Comparison of ENCODE assay signal across 1 cellular context in the genomic region with DNA sequence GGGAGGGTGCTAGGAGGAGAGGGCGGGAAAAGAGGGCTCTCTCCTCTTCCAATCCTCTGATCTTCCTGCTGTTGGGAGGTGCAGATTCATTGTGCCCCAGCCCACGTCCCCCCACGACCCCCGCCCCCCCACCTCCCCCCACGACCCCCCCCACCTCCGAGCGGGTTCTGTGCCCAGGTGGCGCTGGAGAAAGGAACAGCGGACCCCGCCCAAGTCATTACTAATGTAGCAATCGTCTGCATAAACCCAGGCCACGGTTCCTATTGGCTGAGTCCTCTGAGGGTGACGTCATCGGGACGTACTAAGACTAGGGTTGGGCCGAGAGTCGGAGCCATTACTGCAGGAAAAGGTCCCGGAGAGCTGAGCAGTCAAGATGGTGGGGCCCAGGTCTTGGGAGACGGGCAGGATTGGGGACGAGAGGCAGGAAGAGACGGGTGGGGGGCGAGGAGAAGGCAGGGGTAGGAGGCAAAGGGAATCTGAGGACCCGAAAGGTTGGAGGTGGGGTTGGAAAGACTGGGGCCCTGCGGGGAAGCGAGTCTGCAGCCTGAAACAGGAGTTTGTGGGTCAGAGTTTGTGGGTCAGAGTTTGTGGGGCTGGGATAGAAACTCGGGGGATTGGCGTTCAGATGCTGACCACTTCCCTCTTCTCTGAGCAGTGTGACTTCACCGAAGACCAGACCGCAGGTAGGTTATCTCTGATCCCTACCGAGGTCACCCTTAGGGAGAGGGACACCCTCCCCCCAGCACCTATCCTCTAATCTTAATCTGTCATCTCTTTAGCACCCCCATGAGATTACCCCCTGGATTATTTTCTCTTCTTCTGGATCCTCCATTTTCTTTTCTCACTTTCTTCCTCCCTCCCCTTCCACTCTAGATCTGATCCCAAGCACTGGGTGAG.
TF ChIP-seq lines count a peak whose summit lies in the region.

A gene (plus strand): TSS at position 331 of the 897 bp plus-strand sequence. CDS start 43 bp downstream, at position 374.

TF ChIP-seq in GM12878, 131 proteins besides CTCF, POLR2A, EP300 and RAD21 (continued from another document and continues in another):
- TF ChIP-seq, protein P1, sequence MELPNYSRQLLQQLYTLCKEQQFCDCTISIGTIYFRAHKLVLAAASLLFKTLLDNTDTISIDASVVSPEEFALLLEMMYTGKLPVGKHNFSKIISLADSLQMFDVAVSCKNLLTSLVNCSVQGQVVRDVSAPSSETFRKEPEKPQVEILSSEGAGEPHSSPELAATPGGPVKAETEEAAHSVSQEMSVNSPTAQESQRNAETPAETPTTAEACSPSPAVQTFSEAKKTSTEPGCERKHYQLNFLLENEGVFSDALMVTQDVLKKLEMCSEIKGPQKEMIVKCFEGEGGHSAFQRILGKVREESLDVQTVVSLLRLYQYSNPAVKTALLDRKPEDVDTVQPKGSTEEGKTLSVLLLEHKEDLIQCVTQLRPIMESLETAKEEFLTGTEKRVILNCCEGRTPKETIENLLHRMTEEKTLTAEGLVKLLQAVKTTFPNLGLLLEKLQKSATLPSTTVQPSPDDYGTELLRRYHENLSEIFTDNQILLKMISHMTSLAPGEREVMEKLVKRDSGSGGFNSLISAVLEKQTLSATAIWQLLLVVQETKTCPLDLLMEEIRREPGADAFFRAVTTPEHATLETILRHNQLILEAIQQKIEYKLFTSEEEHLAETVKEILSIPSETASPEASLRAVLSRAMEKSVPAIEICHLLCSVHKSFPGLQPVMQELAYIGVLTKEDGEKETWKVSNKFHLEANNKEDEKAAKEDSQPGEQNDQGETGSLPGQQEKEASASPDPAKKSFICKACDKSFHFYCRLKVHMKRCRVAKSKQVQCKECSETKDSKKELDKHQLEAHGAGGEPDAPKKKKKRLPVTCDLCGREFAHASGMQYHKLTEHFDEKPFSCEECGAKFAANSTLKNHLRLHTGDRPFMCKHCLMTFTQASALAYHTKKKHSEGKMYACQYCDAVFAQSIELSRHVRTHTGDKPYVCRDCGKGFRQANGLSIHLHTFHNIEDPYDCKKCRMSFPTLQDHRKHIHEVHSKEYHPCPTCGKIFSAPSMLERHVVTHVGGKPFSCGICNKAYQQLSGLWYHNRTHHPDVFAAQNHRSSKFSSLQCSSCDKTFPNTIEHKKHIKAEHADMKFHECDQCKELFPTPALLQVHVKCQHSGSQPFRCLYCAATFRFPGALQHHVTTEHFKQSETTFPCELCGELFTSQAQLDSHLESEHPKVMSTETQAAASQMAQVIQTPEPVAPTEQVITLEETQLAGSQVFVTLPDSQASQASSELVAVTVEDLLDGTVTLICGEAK (IDR thresholded peaks at IDR 0.05; ENCODE audit: borderline replicate concordance), result no peak; the same call in 1 of the 2 replicates
- TF ChIP-seq NFXL1 (IDR thresholded peaks at IDR 0.05; ENCODE audit: borderline replicate concordance) (no peak), MEF2A (IDR thresholded peaks at IDR 0.05; ENCODE audit: insufficient read depth, low read depth, low read length) (no peak), CHD4 (IDR thresholded peaks at IDR 0.05) (no peak), SMAD5 (IDR thresholded peaks at IDR 0.05; ENCODE audit: low read depth) (peak; percentile 97), CEBPB (IDR thresholded peaks at IDR 0.05; ENCODE audit: borderline replicate concordance in 1 of 2, low read depth in 2 of 2, low read length in 2 of 2) (0 out of 4 replicates have a peak, but pooled peaks of 1 of the 2 experiments have one; percentile 9), TCF12 (IDR thresholded peaks at IDR 0.05; ENCODE audit: low read depth, low read length) (peak; percentile 50; the same call in 1 of the 2 replicates), TBL1XR1 (IDR thresholded peaks at IDR 0.05; ENCODE audit: low read depth, low read length) (0 out of 2 replicates have a peak, but pooled peaks have one; percentile 3), GATAD2B (conservative IDR thresholded peaks at IDR 0.05; ENCODE audit: low read depth) (0 out of 2 replicates have a peak, but pooled peaks have one; percentile 35), MXI1 (IDR thresholded peaks at IDR 0.05; ENCODE audit: low read depth, low read length) (peak; percentile 46), NR2C1 (IDR thresholded peaks at IDR 0.05) (peak; percentile 82), EED (IDR thresholded peaks at IDR 0.05; ENCODE audit: low read depth) (0 out of 2 replicates have a peak, but pooled peaks have one; percentile 22), HDGF (IDR thresholded peaks at IDR 0.05) (peak; percentile 95), FOXM1 (IDR thresholded peaks at IDR 0.05; ENCODE audit: low read depth, low read length) (no peak), ZNF622 (IDR thresholded peaks at IDR 0.05) (no peak), CBX3 (IDR thresholded peaks at IDR 0.05; ENCODE audit: borderline replicate concordance, low read depth) (no peak), NBN (IDR thresholded peaks at IDR 0.05) (peak; percentile 100), TCF3 (IDR thresholded peaks at IDR 0.05; ENCODE audit: borderline replicate concordance, insufficient read depth, low read depth, low read length) (peak; percentile 82; the same call in 1 of the 2 replicates), NFIC (IDR thresholded peaks at IDR 0.05; ENCODE audit: low read depth, low read length) (no peak), JUNB (IDR thresholded peaks at IDR 0.05) (no peak; the same call in 1 of the 2 replicates), ZBED1 (IDR thresholded peaks at IDR 0.05; ENCODE audit: borderline replicate concordance) (peak; percentile 24; the same call in 1 of the 2 replicates), ZZZ3 (IDR thresholded peaks at IDR 0.05; ENCODE audit: control insufficient read depth, insufficient read length, low read depth) (no peak), SUZ12 (IDR thresholded peaks at IDR 0.05; ENCODE audit: unreplicated experiment) (no peak), CBFB (IDR thresholded peaks at IDR 0.05; ENCODE audit: low read depth) (peak; percentile 77; the same call in 1 of the 2 replicates), EGR1 (IDR thresholded peaks at IDR 0.05; ENCODE audit: borderline replicate concordance in 1 of 2, low read depth in 2 of 2, low read length in 2 of 2) (no peak), FOXK2 (IDR thresholded peaks at IDR 0.05) (peak; percentile 60; the same call in 1 of the 2 replicates), TARDBP (IDR thresholded peaks at IDR 0.05; ENCODE audit: borderline replicate concordance) (no peak; the same call in 1 of the 2 replicates), RB1 (IDR thresholded peaks at IDR 0.05; ENCODE audit: borderline replicate concordance) (peak; percentile 65; the same call in 1 of the 2 replicates)
- TF ChIP-seq, protein P2, sequence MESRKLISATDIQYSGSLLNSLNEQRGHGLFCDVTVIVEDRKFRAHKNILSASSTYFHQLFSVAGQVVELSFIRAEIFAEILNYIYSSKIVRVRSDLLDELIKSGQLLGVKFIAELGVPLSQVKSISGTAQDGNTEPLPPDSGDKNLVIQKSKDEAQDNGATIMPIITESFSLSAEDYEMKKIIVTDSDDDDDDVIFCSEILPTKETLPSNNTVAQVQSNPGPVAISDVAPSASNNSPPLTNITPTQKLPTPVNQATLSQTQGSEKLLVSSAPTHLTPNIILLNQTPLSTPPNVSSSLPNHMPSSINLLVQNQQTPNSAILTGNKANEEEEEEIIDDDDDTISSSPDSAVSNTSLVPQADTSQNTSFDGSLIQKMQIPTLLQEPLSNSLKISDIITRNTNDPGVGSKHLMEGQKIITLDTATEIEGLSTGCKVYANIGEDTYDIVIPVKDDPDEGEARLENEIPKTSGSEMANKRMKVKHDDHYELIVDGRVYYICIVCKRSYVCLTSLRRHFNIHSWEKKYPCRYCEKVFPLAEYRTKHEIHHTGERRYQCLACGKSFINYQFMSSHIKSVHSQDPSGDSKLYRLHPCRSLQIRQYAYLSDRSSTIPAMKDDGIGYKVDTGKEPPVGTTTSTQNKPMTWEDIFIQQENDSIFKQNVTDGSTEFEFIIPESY (IDR thresholded peaks at IDR 0.05), result 0 out of 2 replicates have a peak, but pooled peaks have one; percentile 25
- TF ChIP-seq, protein P3, sequence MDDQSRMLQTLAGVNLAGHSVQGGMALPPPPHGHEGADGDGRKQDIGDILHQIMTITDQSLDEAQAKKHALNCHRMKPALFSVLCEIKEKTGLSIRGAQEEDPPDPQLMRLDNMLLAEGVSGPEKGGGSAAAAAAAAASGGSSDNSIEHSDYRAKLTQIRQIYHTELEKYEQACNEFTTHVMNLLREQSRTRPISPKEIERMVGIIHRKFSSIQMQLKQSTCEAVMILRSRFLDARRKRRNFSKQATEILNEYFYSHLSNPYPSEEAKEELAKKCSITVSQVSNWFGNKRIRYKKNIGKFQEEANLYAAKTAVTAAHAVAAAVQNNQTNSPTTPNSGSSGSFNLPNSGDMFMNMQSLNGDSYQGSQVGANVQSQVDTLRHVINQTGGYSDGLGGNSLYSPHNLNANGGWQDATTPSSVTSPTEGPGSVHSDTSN (IDR thresholded peaks at IDR 0.05; ENCODE audit: insufficient replicate concordance, low read depth, low read length), result no peak
- TF ChIP-seq, protein P4, sequence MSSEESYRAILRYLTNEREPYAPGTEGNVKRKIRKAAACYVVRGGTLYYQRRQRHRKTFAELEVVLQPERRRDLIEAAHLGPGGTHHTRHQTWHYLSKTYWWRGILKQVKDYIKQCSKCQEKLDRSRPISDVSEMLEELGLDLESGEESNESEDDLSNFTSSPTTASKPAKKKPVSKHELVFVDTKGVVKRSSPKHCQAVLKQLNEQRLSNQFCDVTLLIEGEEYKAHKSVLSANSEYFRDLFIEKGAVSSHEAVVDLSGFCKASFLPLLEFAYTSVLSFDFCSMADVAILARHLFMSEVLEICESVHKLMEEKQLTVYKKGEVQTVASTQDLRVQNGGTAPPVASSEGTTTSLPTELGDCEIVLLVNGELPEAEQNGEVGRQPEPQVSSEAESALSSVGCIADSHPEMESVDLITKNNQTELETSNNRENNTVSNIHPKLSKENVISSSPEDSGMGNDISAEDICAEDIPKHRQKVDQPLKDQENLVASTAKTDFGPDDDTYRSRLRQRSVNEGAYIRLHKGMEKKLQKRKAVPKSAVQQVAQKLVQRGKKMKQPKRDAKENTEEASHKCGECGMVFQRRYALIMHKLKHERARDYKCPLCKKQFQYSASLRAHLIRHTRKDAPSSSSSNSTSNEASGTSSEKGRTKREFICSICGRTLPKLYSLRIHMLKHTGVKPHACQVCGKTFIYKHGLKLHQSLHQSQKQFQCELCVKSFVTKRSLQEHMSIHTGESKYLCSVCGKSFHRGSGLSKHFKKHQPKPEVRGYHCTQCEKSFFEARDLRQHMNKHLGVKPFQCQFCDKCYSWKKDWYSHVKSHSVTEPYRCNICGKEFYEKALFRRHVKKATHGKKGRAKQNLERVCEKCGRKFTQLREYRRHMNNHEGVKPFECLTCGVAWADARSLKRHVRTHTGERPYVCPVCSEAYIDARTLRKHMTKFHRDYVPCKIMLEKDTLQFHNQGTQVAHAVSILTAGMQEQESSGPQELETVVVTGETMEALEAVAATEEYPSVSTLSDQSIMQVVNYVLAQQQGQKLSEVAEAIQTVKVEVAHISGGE (CRISPR knock-in tag; IDR thresholded peaks at IDR 0.05), result peak; percentile 53
- TF ChIP-seq, protein P5, sequence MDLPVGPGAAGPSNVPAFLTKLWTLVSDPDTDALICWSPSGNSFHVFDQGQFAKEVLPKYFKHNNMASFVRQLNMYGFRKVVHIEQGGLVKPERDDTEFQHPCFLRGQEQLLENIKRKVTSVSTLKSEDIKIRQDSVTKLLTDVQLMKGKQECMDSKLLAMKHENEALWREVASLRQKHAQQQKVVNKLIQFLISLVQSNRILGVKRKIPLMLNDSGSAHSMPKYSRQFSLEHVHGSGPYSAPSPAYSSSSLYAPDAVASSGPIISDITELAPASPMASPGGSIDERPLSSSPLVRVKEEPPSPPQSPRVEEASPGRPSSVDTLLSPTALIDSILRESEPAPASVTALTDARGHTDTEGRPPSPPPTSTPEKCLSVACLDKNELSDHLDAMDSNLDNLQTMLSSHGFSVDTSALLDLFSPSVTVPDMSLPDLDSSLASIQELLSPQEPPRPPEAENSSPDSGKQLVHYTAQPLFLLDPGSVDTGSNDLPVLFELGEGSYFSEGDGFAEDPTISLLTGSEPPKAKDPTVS (IDR thresholded peaks at IDR 0.05; ENCODE audit: low read depth, low read length), result no peak
- TF ChIP-seq, protein P6, sequence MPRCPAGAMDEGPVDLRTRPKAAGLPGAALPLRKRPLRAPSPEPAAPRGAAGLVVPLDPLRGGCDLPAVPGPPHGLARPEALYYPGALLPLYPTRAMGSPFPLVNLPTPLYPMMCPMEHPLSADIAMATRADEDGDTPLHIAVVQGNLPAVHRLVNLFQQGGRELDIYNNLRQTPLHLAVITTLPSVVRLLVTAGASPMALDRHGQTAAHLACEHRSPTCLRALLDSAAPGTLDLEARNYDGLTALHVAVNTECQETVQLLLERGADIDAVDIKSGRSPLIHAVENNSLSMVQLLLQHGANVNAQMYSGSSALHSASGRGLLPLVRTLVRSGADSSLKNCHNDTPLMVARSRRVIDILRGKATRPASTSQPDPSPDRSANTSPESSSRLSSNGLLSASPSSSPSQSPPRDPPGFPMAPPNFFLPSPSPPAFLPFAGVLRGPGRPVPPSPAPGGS (IDR thresholded peaks at IDR 0.05; ENCODE audit: borderline replicate concordance, insufficient read depth, low read depth, low read length, poor library complexity, severe bottlenecking), result peak; percentile 56
- TF ChIP-seq, protein P7, sequence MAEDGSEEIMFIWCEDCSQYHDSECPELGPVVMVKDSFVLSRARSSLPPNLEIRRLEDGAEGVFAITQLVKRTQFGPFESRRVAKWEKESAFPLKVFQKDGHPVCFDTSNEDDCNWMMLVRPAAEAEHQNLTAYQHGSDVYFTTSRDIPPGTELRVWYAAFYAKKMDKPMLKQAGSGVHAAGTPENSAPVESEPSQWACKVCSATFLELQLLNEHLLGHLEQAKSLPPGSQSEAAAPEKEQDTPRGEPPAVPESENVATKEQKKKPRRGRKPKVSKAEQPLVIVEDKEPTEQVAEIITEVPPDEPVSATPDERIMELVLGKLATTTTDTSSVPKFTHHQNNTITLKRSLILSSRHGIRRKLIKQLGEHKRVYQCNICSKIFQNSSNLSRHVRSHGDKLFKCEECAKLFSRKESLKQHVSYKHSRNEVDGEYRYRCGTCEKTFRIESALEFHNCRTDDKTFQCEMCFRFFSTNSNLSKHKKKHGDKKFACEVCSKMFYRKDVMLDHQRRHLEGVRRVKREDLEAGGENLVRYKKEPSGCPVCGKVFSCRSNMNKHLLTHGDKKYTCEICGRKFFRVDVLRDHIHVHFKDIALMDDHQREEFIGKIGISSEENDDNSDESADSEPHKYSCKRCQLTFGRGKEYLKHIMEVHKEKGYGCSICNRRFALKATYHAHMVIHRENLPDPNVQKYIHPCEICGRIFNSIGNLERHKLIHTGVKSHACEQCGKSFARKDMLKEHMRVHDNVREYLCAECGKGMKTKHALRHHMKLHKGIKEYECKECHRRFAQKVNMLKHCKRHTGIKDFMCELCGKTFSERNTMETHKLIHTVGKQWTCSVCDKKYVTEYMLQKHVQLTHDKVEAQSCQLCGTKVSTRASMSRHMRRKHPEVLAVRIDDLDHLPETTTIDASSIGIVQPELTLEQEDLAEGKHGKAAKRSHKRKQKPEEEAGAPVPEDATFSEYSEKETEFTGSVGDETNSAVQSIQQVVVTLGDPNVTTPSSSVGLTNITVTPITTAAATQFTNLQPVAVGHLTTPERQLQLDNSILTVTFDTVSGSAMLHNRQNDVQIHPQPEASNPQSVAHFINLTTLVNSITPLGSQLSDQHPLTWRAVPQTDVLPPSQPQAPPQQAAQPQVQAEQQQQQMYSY (CRISPR knock-in tag; IDR thresholded peaks at IDR 0.05), result peak; percentile 92
- TF ChIP-seq, protein P8, sequence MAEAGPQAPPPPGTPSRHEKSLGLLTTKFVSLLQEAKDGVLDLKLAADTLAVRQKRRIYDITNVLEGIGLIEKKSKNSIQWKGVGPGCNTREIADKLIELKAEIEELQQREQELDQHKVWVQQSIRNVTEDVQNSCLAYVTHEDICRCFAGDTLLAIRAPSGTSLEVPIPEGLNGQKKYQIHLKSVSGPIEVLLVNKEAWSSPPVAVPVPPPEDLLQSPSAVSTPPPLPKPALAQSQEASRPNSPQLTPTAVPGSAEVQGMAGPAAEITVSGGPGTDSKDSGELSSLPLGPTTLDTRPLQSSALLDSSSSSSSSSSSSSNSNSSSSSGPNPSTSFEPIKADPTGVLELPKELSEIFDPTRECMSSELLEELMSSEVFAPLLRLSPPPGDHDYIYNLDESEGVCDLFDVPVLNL (IDR thresholded peaks at IDR 0.05; ENCODE audit: low read depth, low read length), result no peak; the same call in 1 of the 2 replicates
